8 cellular contexts compared by ENCODE assay signal in the genomic region with DNA sequence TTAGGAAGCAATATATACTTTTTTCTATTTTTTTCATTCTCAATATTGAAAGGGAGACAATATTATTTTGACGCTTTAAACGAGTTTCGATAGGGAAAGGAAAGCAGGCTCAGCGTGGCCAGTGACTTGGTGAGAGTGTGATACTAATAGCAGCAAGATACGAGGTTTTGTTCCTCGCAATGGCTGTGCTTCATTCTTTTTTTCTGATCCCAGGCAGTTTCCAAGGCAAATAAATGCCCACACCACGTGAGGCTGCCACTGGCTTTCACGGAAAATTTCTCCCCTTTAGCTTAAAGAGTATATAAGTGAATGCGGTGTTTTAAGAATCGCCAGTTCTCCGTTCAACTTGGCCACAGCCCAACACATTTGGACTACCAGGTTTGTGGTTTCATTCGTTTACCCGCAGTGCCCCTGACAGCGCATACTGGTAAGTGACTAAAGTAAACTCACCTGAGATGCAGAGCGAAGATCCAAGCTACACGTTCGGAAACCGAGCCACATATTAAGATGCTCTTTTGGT.
DNase-seq lines count a peak whose midpoint lies in the region; ATAC-seq and TF ChIP-seq lines count a peak whose summit lies in the region.

No MANE protein-coding gene starts in this region.

- peaks cover 43% of the 10 kb centered on the region for H3K4me1 Mint-ChIP-seq in T-helper 2 cell treated with Interferon-gamma antibody and Interleukin-4, amounts not matched to agents 5 μg/mL and 100 μg/mL, for 36 hours (ENCODE audit: low read depth)

- ATAC-seq in GM18520 (IDR thresholded peaks at IDR 0.05; ENCODE audit: unreplicated experiment), result no peak

- peaks cover 9% of the 10 kb centered on the region for H3K9me3 Mint-ChIP-seq in T-helper 2 cell treated with Interferon-gamma antibody and Interleukin-4, amounts not matched to agents 5 μg/mL and 100 μg/mL, for 36 hours

- DNase-seq in T-helper 2 cell treated with Interferon-gamma antibody and Interleukin-4, amounts not matched to agents 5 μg/mL and 100 μg/mL, for 36 hours (ENCODE audit: low spot score), result no peak
- DNase-seq in T-helper 2 cell (no peak), NCI-H774 (lab: John Stamatoyannopoulos, UW) (peak; percentile 4), colonic mucosa (no peak), retina (peak; percentile 73), germinal center (ENCODE audit: low spot score) (no peak)
- DNase-seq in activated CD4-positive, alpha-beta T cell treated with anti-CD3 and anti-CD28 coated beads for 4 hours, result no peak

- H3K9me3 ChIP-seq in colonic mucosa, result no peaks in the 10 kb centered on the region

- H3K36me3 Mint-ChIP-seq in T-helper 2 cell treated with Interferon-gamma antibody and Interleukin-4, amounts not matched to agents 5 μg/mL and 100 μg/mL, for 36 hours (ENCODE audit: low read depth), result no peaks in the 10 kb centered on the region

- peak overlapping the region; percentile 13 for H3K4me3 ChIP-seq in colonic mucosa

- H3K9ac ChIP-seq in colonic mucosa (ENCODE audit: low read depth in 2 of 2, low read length in 2 of 2), result no peak overlapping the region

- H3K27ac Mint-ChIP-seq in T-helper 2 cell treated with Interferon-gamma antibody and Interleukin-4, amounts not matched to agents 5 μg/mL and 100 μg/mL, for 36 hours, result peak overlapping the region; percentile 33

- H3K36me3 ChIP-seq in colonic mucosa, result no peaks in the 10 kb centered on the region

- H3K27me3 Mint-ChIP-seq in T-helper 2 cell treated with Interferon-gamma antibody and Interleukin-4, amounts not matched to agents 5 μg/mL and 100 μg/mL, for 36 hours (ENCODE audit: low read depth), result peaks cover 70% of the 10 kb centered on the region

- H3K27ac ChIP-seq in colonic mucosa, result no peak overlapping the region

- intact Hi-C loops in colonic mucosa (cut with DNase I), result no loop called here

- H3K4me1 ChIP-seq in colonic mucosa, result no peaks in the 10 kb centered on the region

- TF ChIP-seq CTCF in colonic mucosa (IDR thresholded peaks at IDR 0.05), result no peak

- peaks cover 49% of the 10 kb centered on the region for H3K27me3 ChIP-seq in colonic mucosa

- peak overlapping the region; percentile 69 for H3K4me3 Mint-ChIP-seq in T-helper 2 cell treated with Interferon-gamma antibody and Interleukin-4, amounts not matched to agents 5 μg/mL and 100 μg/mL, for 36 hours

Comparison
In these comparisons a context has a peak if more than half of its experiments do, and no peak if none do; other contexts are left out.
1. DNase-seq: peak in NCI-H774 (single experiment) and retina (single experiment); none in T-helper 2 cell treated with Interferon-gamma antibody and Interleukin-4, amounts not matched to agents 5 μg/mL and 100 μg/mL, for 36 hours (single experiment), T-helper 2 cell (0 of 5), colonic mucosa (single experiment), germinal center (single experiment) and activated CD4-positive, alpha-beta T cell treated with anti-CD3 and anti-CD28 coated beads for 4 hours (0 of 2).